Comparison of ENCODE assay signal across 21 cellular contexts in the genomic region with DNA sequence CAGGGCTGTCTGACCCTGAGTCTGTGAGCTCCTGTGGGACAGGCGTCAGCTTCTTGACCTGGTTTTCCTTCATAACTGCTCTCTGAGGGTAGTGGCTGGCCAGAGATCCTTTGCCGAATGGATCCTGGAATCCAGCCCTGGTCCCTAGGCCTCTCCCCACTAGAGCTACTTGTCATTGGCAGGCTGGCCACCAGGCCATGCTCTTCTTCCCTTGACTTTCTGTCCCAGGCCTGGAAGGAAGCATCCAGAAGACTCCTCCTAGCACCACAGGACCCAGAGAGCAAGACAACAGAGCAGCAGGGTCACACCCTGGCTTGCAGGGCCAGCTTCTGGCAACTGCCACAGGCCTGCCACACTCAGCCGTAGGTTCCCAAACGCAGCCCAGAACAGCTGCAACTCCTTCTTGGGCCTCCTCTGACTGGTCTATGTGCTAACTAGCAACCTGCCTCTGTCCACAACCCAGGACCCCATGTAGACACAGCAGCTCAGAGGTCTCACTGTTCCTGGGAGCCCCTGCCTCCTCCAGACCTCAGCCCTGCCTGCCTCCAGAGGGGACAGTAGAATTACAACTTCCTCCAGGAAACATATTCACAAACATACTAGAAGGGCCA. TPM values are rescaled to one million over a fixed set of nuclear protein-coding genes. Genes with fewer than 3 reads are reported as not detected.
DNase-seq lines count a peak whose midpoint lies in the region; ATAC-seq, FAIRE-seq and TF ChIP-seq lines count a peak whose summit lies in the region.
"Had no signal": no experiment of that assay in that cellular context is flagged by ENCODE, and none has a peak within 500 bp of the region (broad histone marks: within the 10 kb centered on the region; RNA-seq: fewer than 3 reads in every experiment).

No MANE protein-coding gene starts in this region.

- DNase-seq in OCI-M1 (lab: John Stamatoyannopoulos, UW): peak; percentile 82
- peak in 1 of 4 experiments; percentile 52 for DNase-seq in K562 (ENCODE audit: extremely low read depth in 1 of 4, low spot score in 3 of 4)
- DNase-seq in neuronal stem cell (ENCODE audit: low spot score): no peak
- no peak for DNase-seq in CD4-positive, alpha-beta memory T cell
- DNase-seq in stimulated activated naive CD8-positive, alpha-beta T cell treated with anti-CD3 and anti-CD28 coated beads, Interleukin-15, amount 100 ng/mL, for 72 hours: no peak
- no peak for DNase-seq in NOMO-1 treated with dmso at 0.1 percent for 144 hours (lab: John Stamatoyannopoulos, UW; ENCODE audit: unreplicated experiment)
- no peak for DNase-seq in CD8-positive, alpha-beta T cell
- DNase-seq: Calu3; CD4-positive, alpha-beta T cell; GOT3; NCI-H1092 treated with DMSO at 0.1 percent for 48 hours; NCI-H1436 treated with DMSO at 0.1 percent for 48 hours; NCI-H2029; NCI-H2227 treated with DMSO at 0.1 percent for 48 hours; NCI-H510A treated with DMSO at 0.1 percent for 48 hours; NCI-H748 treated with DMSO at 0.1 percent for 48 hours; Peyer's patch had no signal

- H3K9me1 ChIP-seq in K562 (ENCODE audit: control insufficient read depth, insufficient read depth, low read length): no peaks in the 10 kb centered on the region

- H2BK12ac ChIP-seq in neuronal stem cell (ENCODE audit: low read length): no peak overlapping the region

- H3K9ac ChIP-seq in K562 (ENCODE audit: insufficient read depth in 1 of 2, low read depth in 2 of 2, low read length in 2 of 2) (peak overlapping the region; percentile 47 to 87), neuronal stem cell (ENCODE audit: low read depth, low read length, poor library complexity) (peak overlapping the region; percentile 47)
- H3K9ac ChIP-seq: BLaER1, KMS-11 had no signal

- H3K4me1 ChIP-seq in K562 (replicated peaks in 1 of 2; ENCODE audit: control insufficient read depth in 2 of 2, insufficient read depth in 2 of 2, low read length in 2 of 2) (peaks cover 56 to 83% of the 10 kb centered on the region in 2 experiments), neuronal stem cell (ENCODE audit: control insufficient read depth in 2 of 2, insufficient read depth in 1 of 2, low read depth in 1 of 2, low read length in 2 of 2) (peaks cover 11 to 12% of the 10 kb centered on the region in 2 donors)
- H3K4me1 ChIP-seq in CD4-positive, alpha-beta memory T cell (ENCODE audit: insufficient read depth, low read length): no peaks in the 10 kb centered on the region
- no peaks in the 10 kb centered on the region for H3K4me1 ChIP-seq in CD8-positive, alpha-beta T cell (ENCODE audit: insufficient read depth, low read length)

- no peak overlapping the region for H3K4ac ChIP-seq in neuronal stem cell (ENCODE audit: low read length)

- H4K91ac ChIP-seq in neuronal stem cell (ENCODE audit: low read depth, low read length, poor library complexity): no peak overlapping the region

- H3K36me3 ChIP-seq in K562 (ENCODE audit: control insufficient read depth, insufficient read depth, low read length) (no peaks in the 10 kb centered on the region), neuronal stem cell (replicated peaks in 1 of 2; ENCODE audit: control insufficient read depth in 2 of 2, insufficient read depth in 2 of 2, low read length in 2 of 2) (no peaks in the 10 kb centered on the region)
- no peaks in the 10 kb centered on the region for H3K36me3 ChIP-seq in CD4-positive, alpha-beta memory T cell (ENCODE audit: insufficient read depth, low read length)
- H3K36me3 ChIP-seq in CD8-positive, alpha-beta T cell (ENCODE audit: insufficient read depth, low read length): no peaks in the 10 kb centered on the region
- H3K36me3 ChIP-seq: BLaER1, Peyer's patch had no signal

- no peaks in the 10 kb centered on the region for H3K4me1 Mint-ChIP-seq in CD4-positive, alpha-beta memory T cell
- H3K4me1 Mint-ChIP-seq in stimulated activated naive CD8-positive, alpha-beta T cell treated with anti-CD3 and anti-CD28 coated beads, Interleukin-15, amount 100 ng/mL, for 72 hours: peaks cover 6% of the 10 kb centered on the region
- H3K4me1 Mint-ChIP-seq in CD8-positive, alpha-beta T cell (ENCODE audit: low read depth): no peaks in the 10 kb centered on the region

- H2AFZ ChIP-seq in K562 (ENCODE audit: low read depth, low read length) (peak overlapping the region; percentile 90), neuronal stem cell (ENCODE audit: low read length) (no peak overlapping the region)

- no peak for TF ChIP-seq POLR2A in K562 (conservative IDR thresholded peaks at IDR 0.05)

- H2BK5ac ChIP-seq in neuronal stem cell (ENCODE audit: low read length): no peak overlapping the region

- no peak overlapping the region for H3K4me3 ChIP-seq in GM12875 (ENCODE audit: low read depth, low read length)
- H3K4me3 ChIP-seq in K562: no peak overlapping the region
- peak overlapping the region in 1 of 2 donors; percentile 30 for H3K4me3 ChIP-seq in neuronal stem cell (ENCODE audit: low read length in 2 of 2)
- no peak overlapping the region for H3K4me3 ChIP-seq in CD4-positive, alpha-beta memory T cell (ENCODE audit: low read length in 2 of 2)
- H3K4me3 ChIP-seq in CD8-positive, alpha-beta T cell (ENCODE audit: low read depth, low read length): no peak overlapping the region
- H3K4me3 ChIP-seq: BLaER1, Peyer's patch had no signal

- no peak overlapping the region for H3K27ac Mint-ChIP-seq in CD4-positive, alpha-beta memory T cell
- no peak overlapping the region for H3K27ac Mint-ChIP-seq in stimulated activated naive CD8-positive, alpha-beta T cell treated with anti-CD3 and anti-CD28 coated beads, Interleukin-15, amount 100 ng/mL, for 72 hours
- H3K27ac Mint-ChIP-seq in CD8-positive, alpha-beta T cell: no peak overlapping the region
- H3K27ac Mint-ChIP-seq: CD4-positive, alpha-beta T cell had no signal

- no peak overlapping the region for H2BK120ac ChIP-seq in neuronal stem cell (ENCODE audit: low read depth, low read length)

- peak; percentile 21 for ATAC-seq in K562
- no peak for ATAC-seq in stimulated activated naive CD8-positive, alpha-beta T cell treated with anti-CD3 and anti-CD28 coated beads, Interleukin-15, amount 100 ng/mL, for 72 hours
- ATAC-seq in CD8-positive, alpha-beta T cell: no peak

- peak; percentile 55 for FAIRE-seq in K562 (lab: Jason Lieb, UNC)
- FAIRE-seq: G401.6 had no signal

- H2AK5ac ChIP-seq in neuronal stem cell (ENCODE audit: low read depth, low read length): no peak overlapping the region

- intact Hi-C loops in K562 (cut with micrococcal nuclease): loop anchor here (1.0 kb wide), 1 partner anchor 10 kb away; no protein-coding TSS in a partner anchor
- intact Hi-C loops in CD4-positive, alpha-beta memory T cell (cut with micrococcal nuclease): no loop called here
- intact Hi-C loops in CD8-positive, alpha-beta T cell (cut with DNase I, micrococcal nuclease): loop anchor here in 1 of 2 experiments (10.0 kb wide), 1 partner anchor 107 kb away; no protein-coding TSS in a partner anchor

- TF ChIP-seq CTCF in GM12875 (IDR thresholded peaks at IDR 0.05; ENCODE audit: borderline replicate concordance, insufficient read depth, low read depth, low read length) (0 out of 2 replicates have a peak, but pooled peaks have one; percentile 1), K562 (IDR thresholded peaks at IDR 0.05 in 2 of 3, conservative IDR thresholded peaks at IDR 0.05 in 1 of 3; ENCODE audit: insufficient read depth in 2 of 3, low read depth in 1 of 3, low read length in 3 of 3) (0 out of 6 replicates have a peak, but pooled peaks of 1 of the 3 experiments have one; percentile 22)
- no peak for TF ChIP-seq CTCF in CD8-positive, alpha-beta T cell (IDR thresholded peaks at IDR 0.05)

- WGBS in K562 (ENCODE audit: insufficient coverage, low coverage, missing lambda C conversion rate): 64% methylated on average over 4 of the region's 4 CpGs
- no CpG with 5 or more reads among the region's 4 CpGs for WGBS in neuronal stem cell (ENCODE audit: extremely low coverage in 2 of 2, insufficient read length in 2 of 2, insufficient replicate concordance in 1 of 2), 2 donors

- H4K20me1 ChIP-seq in K562 (replicated peaks; ENCODE audit: control insufficient read depth, insufficient read depth, low read length): no peaks in the 10 kb centered on the region
- H4K20me1 ChIP-seq: BLaER1 had no signal

- BruUV-seq in K562 (replicated peaks; lab: Mats Ljungman, UMichigan): no TSS peak

- H2BK15ac ChIP-seq in neuronal stem cell (ENCODE audit: low read length): no peak overlapping the region

- peaks cover 6 to 10% of the 10 kb centered on the region in 2 donors for H3K27me3 Mint-ChIP-seq in CD4-positive, alpha-beta memory T cell
- H3K27me3 Mint-ChIP-seq in stimulated activated naive CD8-positive, alpha-beta T cell treated with anti-CD3 and anti-CD28 coated beads, Interleukin-15, amount 100 ng/mL, for 72 hours: peaks cover 24% of the 10 kb centered on the region
- peaks cover 11% of the 10 kb centered on the region for H3K27me3 Mint-ChIP-seq in CD8-positive, alpha-beta T cell (ENCODE audit: low read depth)

- CTCF ChIA-PET in K562 (lab: Yijun Ruan, JAX; ENCODE audit: low intra/inter-chr PET ratio): no interaction called here
- CTCF ChIA-PET in CD4-positive, alpha-beta memory T cell (lab: Charles Lee; ENCODE audit: partially characterized antibody): interaction anchor here (1.0 to 1.9 kb wide), 3 partner anchors 10 to 14 kb away, joined by 3 to 7 read pairs (median 4); no protein-coding TSS in a partner anchor
- CTCF ChIA-PET in CD8-positive, alpha-beta T cell (lab: Charles Lee): interaction anchor here (0.8 to 1.3 kb wide), 2 partner anchors 9 to 10 kb away, joined by 4 to 5 read pairs; no protein-coding TSS in a partner anchor

- POLR2A ChIA-PET in K562 (lab: Yijun Ruan, JAX): interaction anchor here (0.8 to 2.2 kb wide), 9 partner anchors 8 to 53 kb away, joined by 3 to 12 read pairs (median 3); a partner anchor contains a TSS
- POLR2A ChIA-PET in CD4-positive, alpha-beta memory T cell (lab: Charles Lee; ENCODE audit: partially characterized antibody): no interaction called here
- POLR2A ChIA-PET in CD8-positive, alpha-beta T cell (lab: Charles Lee): no interaction called here

- H3K27me3 ChIP-seq in K562 (ENCODE audit: control insufficient read depth in 2 of 2, insufficient read depth in 2 of 2, low read length in 2 of 2): no peaks in the 10 kb centered on the region
- H3K27me3 ChIP-seq in neuronal stem cell (ENCODE audit: control insufficient read depth in 3 of 3, insufficient read depth in 3 of 3, low read depth in 1 of 3, low read length in 3 of 3): peaks cover 0 to 26% (median 2%) of the 10 kb centered on the region in 3 experiments
- H3K27me3 ChIP-seq in CD4-positive, alpha-beta memory T cell (ENCODE audit: insufficient read depth, low read length): no peaks in the 10 kb centered on the region
- H3K27me3 ChIP-seq in CD8-positive, alpha-beta T cell (ENCODE audit: insufficient read depth, low read length): no peaks in the 10 kb centered on the region
- H3K27me3 ChIP-seq: BLaER1, Peyer's patch had no signal

- no peaks in the 10 kb centered on the region for H3K9me3 Mint-ChIP-seq in CD4-positive, alpha-beta memory T cell
- no peaks in the 10 kb centered on the region for H3K9me3 Mint-ChIP-seq in stimulated activated naive CD8-positive, alpha-beta T cell treated with anti-CD3 and anti-CD28 coated beads, Interleukin-15, amount 100 ng/mL, for 72 hours
- no peaks in the 10 kb centered on the region for H3K9me3 Mint-ChIP-seq in CD8-positive, alpha-beta T cell
- H3K9me3 Mint-ChIP-seq: CD4-positive, alpha-beta T cell had no signal

- no peak overlapping the region for H4K8ac ChIP-seq in neuronal stem cell (ENCODE audit: low read depth, low read length)

- no peaks in the 10 kb centered on the region for H3K36me3 Mint-ChIP-seq in CD4-positive, alpha-beta memory T cell
- no peaks in the 10 kb centered on the region for H3K36me3 Mint-ChIP-seq in CD8-positive, alpha-beta T cell

- peak overlapping the region in 1 of 8 donors; percentile 15 for H3K4me3 Mint-ChIP-seq in CD4-positive, alpha-beta memory T cell
- H3K4me3 Mint-ChIP-seq in stimulated activated naive CD8-positive, alpha-beta T cell treated with anti-CD3 and anti-CD28 coated beads, Interleukin-15, amount 100 ng/mL, for 72 hours: no peak overlapping the region
- no peak overlapping the region for H3K4me3 Mint-ChIP-seq in CD8-positive, alpha-beta T cell
- H3K4me3 Mint-ChIP-seq: CD4-positive, alpha-beta T cell had no signal

- no peak overlapping the region for H3K14ac ChIP-seq in neuronal stem cell (ENCODE audit: low read length)

- H3K79me1 ChIP-seq in neuronal stem cell (ENCODE audit: low read depth, low read length): peaks cover 2% of the 10 kb centered on the region

- no peaks in the 10 kb centered on the region for H3K79me2 ChIP-seq in K562 (ENCODE audit: control insufficient read depth, insufficient read depth, low read length)

- H3K27ac ChIP-seq in K562 (ENCODE audit: extremely low read depth, low read depth, low read length) (peak overlapping the region; percentile 43), neuronal stem cell (replicated peaks; ENCODE audit: low read length) (no peak overlapping the region)
- H3K27ac ChIP-seq in CD4-positive, alpha-beta memory T cell (ENCODE audit: low read depth, low read length): no peak overlapping the region
- H3K27ac ChIP-seq in CD8-positive, alpha-beta T cell (ENCODE audit: low read depth, low read length): no peak overlapping the region
- H3K27ac ChIP-seq: BLaER1, KMS-11, Peyer's patch had no signal

- TF ChIP-seq RAD21 in K562 (CRISPR knock-in tag; conservative IDR thresholded peaks at IDR 0.05 in 1 of 2, IDR thresholded peaks at IDR 0.05 in 1 of 2): 0 out of 4 replicates have a peak, but pooled peaks of 1 of the 2 experiments have one; percentile 5

- peak overlapping the region; percentile 38; the same call in 1 of the 2 replicates for H3K4me2 ChIP-seq in K562 (ENCODE audit: insufficient read depth, low read length)
- H3K4me2 ChIP-seq in neuronal stem cell (ENCODE audit: insufficient read depth, low read length, poor library complexity, severe bottlenecking): no peak overlapping the region
- H3K4me2 ChIP-seq: BLaER1, KMS-11 had no signal

- no peaks in the 10 kb centered on the region for H3K9me3 ChIP-seq in K562 (replicated peaks; ENCODE audit: control insufficient read depth, insufficient read depth, low read depth, low read length)
- H3K9me3 ChIP-seq in neuronal stem cell (replicated peaks in 1 of 2; ENCODE audit: control insufficient read depth in 2 of 2, insufficient read depth in 1 of 2, low read depth in 1 of 2, low read length in 2 of 2): no peaks in the 10 kb centered on the region
- H3K9me3 ChIP-seq in CD4-positive, alpha-beta memory T cell (ENCODE audit: control insufficient read depth in 1 of 2, low read length in 2 of 2): no peaks in the 10 kb centered on the region
- no peaks in the 10 kb centered on the region for H3K9me3 ChIP-seq in CD8-positive, alpha-beta T cell (ENCODE audit: low read length)
- H3K9me3 ChIP-seq: Peyer's patch had no signal

- TF ChIP-seq EP300 in K562 (IDR thresholded peaks at IDR 0.05; ENCODE audit: low read length): no peak

- H3K18ac ChIP-seq in neuronal stem cell (ENCODE audit: low read length): peak overlapping the region; percentile 40

- in situ Hi-C loops in K562 (cut with MboI): loop anchor here (25.0 kb wide), 1 partner anchor 741 kb away; no protein-coding TSS in a partner anchor

- H3K23ac ChIP-seq in neuronal stem cell (ENCODE audit: low read depth, low read length, poor library complexity): no peak overlapping the region

RNA-seq across cellular contexts. Expression of a gene that starts 36.8 kb away (rescaled TPM):
- 321 and 449 TPM in 2 replicates for total RNA-seq in K562 (2011; cell fraction: chromatin; rRNA removed; ENCODE audit: low replicate concordance)
- 553 and 562 TPM in 2 replicates for total RNA-seq in K562 (2011; cell fraction: nucleolus; rRNA removed)
- total RNA-seq in K562 (2011; cell fraction: nucleoplasm; rRNA removed): 913 and 2,354 TPM in 2 replicates
- total RNA-seq in K562 (2014; rRNA removed) (3,132 and 3,347 TPM in 2 replicates), K562 (2014; rRNA removed; fragmentation: Illumina TruSeq; extraction: Trizol) (4,513 and 4,632 TPM in 2 replicates), K562 (2015; rRNA removed; fragmentation: Illumina TruSeq; extraction: Trizol) (4,527 and 4,779 TPM in 2 replicates), K562 (2021) (2,738 and 3,009 TPM in 2 replicates)
- polyA plus RNA-seq in K562 (2011; rRNA removed) (4,861 and 5,231 TPM in 2 replicates), K562 (2014; fragmentation: Illumina TruSeq; extraction: Trizol) (5,815 and 6,200 TPM in 2 replicates), K562 (2014; fragmentation: Nextera tagmentation; extraction: Ambion mirVana) (1,000 to 10,000 TPM; 3,469 to 4,286 TPM), K562 (2014; rRNA removed) (4,142 and 5,104 TPM in 2 replicates)
- polyA plus RNA-seq in K562 (2011; cell fraction: cytosol; rRNA removed): 2,530 and 2,776 TPM in 2 replicates
- 1,377 and 2,422 TPM in 2 replicates for polyA plus RNA-seq in K562 (2011; cell fraction: nucleus; rRNA removed)
- 4,850 and 6,211 TPM in 2 replicates for polyA plus RNA-seq in K562 (2012)
- polyA minus RNA-seq in K562 (2011; rRNA and poly(A)+ RNA removed): 3,010 and 3,339 TPM in 2 replicates
- 1,491 and 1,656 TPM in 2 replicates for polyA minus RNA-seq in K562 (2011; cell fraction: cytosol; rRNA and poly(A)+ RNA removed)
- 319 and 489 TPM in 2 replicates for polyA minus RNA-seq in K562 (2011; cell fraction: nucleus; rRNA and poly(A)+ RNA removed)
- polyA plus RNA-seq in neuronal stem cell (2013, experiment 1 of 2): 2,661 TPM
- 2,611 TPM for polyA plus RNA-seq in neuronal stem cell (2013, experiment 2 of 2)
- total RNA-seq in CD4-positive, alpha-beta memory T cell: 1,000 to 10,000 TPM; 3,446 to 3,480 TPM
- polyA plus RNA-seq in CD4-positive, alpha-beta memory T cell: 1,000 to 10,000 TPM; 2,040 to 3,234 TPM
- 1,000 to 10,000 TPM; 4,188 to 4,224 TPM for total RNA-seq in CD8-positive, alpha-beta T cell
